In genomic region chr19:12884926-12885748, GRCh38 we compare ENCODE assay signal across 1 cellular context.
A peak's percentile ranks its signal among the peaks of the same experiment; 100 is the strongest.
TF ChIP-seq lines count a peak whose summit lies in the region.

No MANE protein-coding gene starts in this region.

TF ChIP-seq in WTC11, 78 proteins besides CTCF, POLR2A, EP300 and RAD21 (continued from another document and continues in another):
- TF ChIP-seq, protein P1, sequence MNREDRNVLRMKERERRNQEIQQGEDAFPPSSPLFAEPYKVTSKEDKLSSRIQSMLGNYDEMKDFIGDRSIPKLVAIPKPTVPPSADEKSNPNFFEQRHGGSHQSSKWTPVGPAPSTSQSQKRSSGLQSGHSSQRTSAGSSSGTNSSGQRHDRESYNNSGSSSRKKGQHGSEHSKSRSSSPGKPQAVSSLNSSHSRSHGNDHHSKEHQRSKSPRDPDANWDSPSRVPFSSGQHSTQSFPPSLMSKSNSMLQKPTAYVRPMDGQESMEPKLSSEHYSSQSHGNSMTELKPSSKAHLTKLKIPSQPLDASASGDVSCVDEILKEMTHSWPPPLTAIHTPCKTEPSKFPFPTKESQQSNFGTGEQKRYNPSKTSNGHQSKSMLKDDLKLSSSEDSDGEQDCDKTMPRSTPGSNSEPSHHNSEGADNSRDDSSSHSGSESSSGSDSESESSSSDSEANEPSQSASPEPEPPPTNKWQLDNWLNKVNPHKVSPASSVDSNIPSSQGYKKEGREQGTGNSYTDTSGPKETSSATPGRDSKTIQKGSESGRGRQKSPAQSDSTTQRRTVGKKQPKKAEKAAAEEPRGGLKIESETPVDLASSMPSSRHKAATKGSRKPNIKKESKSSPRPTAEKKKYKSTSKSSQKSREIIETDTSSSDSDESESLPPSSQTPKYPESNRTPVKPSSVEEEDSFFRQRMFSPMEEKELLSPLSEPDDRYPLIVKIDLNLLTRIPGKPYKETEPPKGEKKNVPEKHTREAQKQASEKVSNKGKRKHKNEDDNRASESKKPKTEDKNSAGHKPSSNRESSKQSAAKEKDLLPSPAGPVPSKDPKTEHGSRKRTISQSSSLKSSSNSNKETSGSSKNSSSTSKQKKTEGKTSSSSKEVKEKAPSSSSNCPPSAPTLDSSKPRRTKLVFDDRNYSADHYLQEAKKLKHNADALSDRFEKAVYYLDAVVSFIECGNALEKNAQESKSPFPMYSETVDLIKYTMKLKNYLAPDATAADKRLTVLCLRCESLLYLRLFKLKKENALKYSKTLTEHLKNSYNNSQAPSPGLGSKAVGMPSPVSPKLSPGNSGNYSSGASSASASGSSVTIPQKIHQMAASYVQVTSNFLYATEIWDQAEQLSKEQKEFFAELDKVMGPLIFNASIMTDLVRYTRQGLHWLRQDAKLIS (CRISPR knock-in tag; IDR thresholded peaks at IDR 0.05; ENCODE audit: borderline replicate concordance) = no peak
- TF ChIP-seq IRF2 (CRISPR knock-in tag; IDR thresholded peaks at IDR 0.05; ENCODE audit: borderline replicate concordance, low read depth) (no peak), AR (CRISPR knock-in tag; IDR thresholded peaks at IDR 0.05) (no peak), HMGXB4 (CRISPR knock-in tag; IDR thresholded peaks at IDR 0.05) (peak; percentile 96), ZNF416 (CRISPR knock-in tag; IDR thresholded peaks at IDR 0.05) (0 out of 2 replicates have a peak, but pooled peaks have one; percentile 50), GABPB1 (CRISPR knock-in tag; IDR thresholded peaks at IDR 0.05) (peak; percentile 26; the same call in 1 of the 2 replicates), RORB (CRISPR knock-in tag; IDR thresholded peaks at IDR 0.05) (no peak), ZBTB21 (CRISPR knock-in tag; IDR thresholded peaks at IDR 0.05; ENCODE audit: borderline replicate concordance) (peak; percentile 83; the same call in 1 of the 2 replicates), CREB1 (CRISPR knock-in tag; IDR thresholded peaks at IDR 0.05) (0 out of 2 replicates have a peak, but pooled peaks have one; percentile 31), NR2C2 (CRISPR knock-in tag; IDR thresholded peaks at IDR 0.05) (0 out of 2 replicates have a peak, but pooled peaks have one; percentile 34), PRRX2 (CRISPR knock-in tag; IDR thresholded peaks at IDR 0.05) (no peak), SMAD4 (CRISPR knock-in tag; IDR thresholded peaks at IDR 0.05) (no peak), FOXJ3 (CRISPR knock-in tag; IDR thresholded peaks at IDR 0.05; ENCODE audit: borderline replicate concordance) (no peak), ZNF317 (CRISPR knock-in tag; IDR thresholded peaks at IDR 0.05; ENCODE audit: borderline replicate concordance, low read depth) (no peak), HMGA2 (CRISPR knock-in tag; IDR thresholded peaks at IDR 0.05) (no peak), ZNF232 (CRISPR knock-in tag; IDR thresholded peaks at IDR 0.05) (peak; percentile 96), ZSCAN18 (CRISPR knock-in tag; IDR thresholded peaks at IDR 0.05) (no peak), ZNF396 (CRISPR knock-in tag; IDR thresholded peaks at IDR 0.05; ENCODE audit: borderline replicate concordance) (no peak), ZNF121 (CRISPR knock-in tag; IDR thresholded peaks at IDR 0.05) (no peak), CREM (CRISPR knock-in tag; IDR thresholded peaks at IDR 0.05) (peak; percentile 49; the same call in 1 of the 2 replicates), ZNF671 (CRISPR knock-in tag; IDR thresholded peaks at IDR 0.05) (no peak), MAX (CRISPR knock-in tag; IDR thresholded peaks at IDR 0.05) (peak; percentile 98), ELF4 (CRISPR knock-in tag; IDR thresholded peaks at IDR 0.05; ENCODE audit: low read depth) (no peak), ATF1 (CRISPR knock-in tag; IDR thresholded peaks at IDR 0.05) (no peak), EMX1 (CRISPR knock-in tag; IDR thresholded peaks at IDR 0.05) (no peak), FOXK1 (CRISPR knock-in tag; IDR thresholded peaks at IDR 0.05) (peak; percentile 96), NR1H2 (CRISPR knock-in tag; IDR thresholded peaks at IDR 0.05) (no peak), CDX4 (CRISPR knock-in tag; IDR thresholded peaks at IDR 0.05; ENCODE audit: borderline replicate concordance) (no peak)
- TF ChIP-seq, protein P2, sequence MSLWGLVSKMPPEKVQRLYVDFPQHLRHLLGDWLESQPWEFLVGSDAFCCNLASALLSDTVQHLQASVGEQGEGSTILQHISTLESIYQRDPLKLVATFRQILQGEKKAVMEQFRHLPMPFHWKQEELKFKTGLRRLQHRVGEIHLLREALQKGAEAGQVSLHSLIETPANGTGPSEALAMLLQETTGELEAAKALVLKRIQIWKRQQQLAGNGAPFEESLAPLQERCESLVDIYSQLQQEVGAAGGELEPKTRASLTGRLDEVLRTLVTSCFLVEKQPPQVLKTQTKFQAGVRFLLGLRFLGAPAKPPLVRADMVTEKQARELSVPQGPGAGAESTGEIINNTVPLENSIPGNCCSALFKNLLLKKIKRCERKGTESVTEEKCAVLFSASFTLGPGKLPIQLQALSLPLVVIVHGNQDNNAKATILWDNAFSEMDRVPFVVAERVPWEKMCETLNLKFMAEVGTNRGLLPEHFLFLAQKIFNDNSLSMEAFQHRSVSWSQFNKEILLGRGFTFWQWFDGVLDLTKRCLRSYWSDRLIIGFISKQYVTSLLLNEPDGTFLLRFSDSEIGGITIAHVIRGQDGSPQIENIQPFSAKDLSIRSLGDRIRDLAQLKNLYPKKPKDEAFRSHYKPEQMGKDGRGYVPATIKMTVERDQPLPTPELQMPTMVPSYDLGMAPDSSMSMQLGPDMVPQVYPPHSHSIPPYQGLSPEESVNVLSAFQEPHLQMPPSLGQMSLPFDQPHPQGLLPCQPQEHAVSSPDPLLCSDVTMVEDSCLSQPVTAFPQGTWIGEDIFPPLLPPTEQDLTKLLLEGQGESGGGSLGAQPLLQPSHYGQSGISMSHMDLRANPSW (CRISPR knock-in tag; conservative IDR thresholded peaks at IDR 0.05; ENCODE audit: low read depth) = no peak
- TF ChIP-seq, protein P3, sequence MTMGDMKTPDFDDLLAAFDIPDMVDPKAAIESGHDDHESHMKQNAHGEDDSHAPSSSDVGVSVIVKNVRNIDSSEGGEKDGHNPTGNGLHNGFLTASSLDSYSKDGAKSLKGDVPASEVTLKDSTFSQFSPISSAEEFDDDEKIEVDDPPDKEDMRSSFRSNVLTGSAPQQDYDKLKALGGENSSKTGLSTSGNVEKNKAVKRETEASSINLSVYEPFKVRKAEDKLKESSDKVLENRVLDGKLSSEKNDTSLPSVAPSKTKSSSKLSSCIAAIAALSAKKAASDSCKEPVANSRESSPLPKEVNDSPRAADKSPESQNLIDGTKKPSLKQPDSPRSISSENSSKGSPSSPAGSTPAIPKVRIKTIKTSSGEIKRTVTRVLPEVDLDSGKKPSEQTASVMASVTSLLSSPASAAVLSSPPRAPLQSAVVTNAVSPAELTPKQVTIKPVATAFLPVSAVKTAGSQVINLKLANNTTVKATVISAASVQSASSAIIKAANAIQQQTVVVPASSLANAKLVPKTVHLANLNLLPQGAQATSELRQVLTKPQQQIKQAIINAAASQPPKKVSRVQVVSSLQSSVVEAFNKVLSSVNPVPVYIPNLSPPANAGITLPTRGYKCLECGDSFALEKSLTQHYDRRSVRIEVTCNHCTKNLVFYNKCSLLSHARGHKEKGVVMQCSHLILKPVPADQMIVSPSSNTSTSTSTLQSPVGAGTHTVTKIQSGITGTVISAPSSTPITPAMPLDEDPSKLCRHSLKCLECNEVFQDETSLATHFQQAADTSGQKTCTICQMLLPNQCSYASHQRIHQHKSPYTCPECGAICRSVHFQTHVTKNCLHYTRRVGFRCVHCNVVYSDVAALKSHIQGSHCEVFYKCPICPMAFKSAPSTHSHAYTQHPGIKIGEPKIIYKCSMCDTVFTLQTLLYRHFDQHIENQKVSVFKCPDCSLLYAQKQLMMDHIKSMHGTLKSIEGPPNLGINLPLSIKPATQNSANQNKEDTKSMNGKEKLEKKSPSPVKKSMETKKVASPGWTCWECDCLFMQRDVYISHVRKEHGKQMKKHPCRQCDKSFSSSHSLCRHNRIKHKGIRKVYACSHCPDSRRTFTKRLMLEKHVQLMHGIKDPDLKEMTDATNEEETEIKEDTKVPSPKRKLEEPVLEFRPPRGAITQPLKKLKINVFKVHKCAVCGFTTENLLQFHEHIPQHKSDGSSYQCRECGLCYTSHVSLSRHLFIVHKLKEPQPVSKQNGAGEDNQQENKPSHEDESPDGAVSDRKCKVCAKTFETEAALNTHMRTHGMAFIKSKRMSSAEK (CRISPR knock-in tag; IDR thresholded peaks at IDR 0.05; ENCODE audit: borderline replicate concordance) = no peak
- TF ChIP-seq, protein P4, sequence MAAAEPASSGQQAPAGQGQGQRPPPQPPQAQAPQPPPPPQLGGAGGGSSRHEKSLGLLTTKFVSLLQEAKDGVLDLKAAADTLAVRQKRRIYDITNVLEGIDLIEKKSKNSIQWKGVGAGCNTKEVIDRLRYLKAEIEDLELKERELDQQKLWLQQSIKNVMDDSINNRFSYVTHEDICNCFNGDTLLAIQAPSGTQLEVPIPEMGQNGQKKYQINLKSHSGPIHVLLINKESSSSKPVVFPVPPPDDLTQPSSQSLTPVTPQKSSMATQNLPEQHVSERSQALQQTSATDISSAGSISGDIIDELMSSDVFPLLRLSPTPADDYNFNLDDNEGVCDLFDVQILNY (CRISPR knock-in tag; IDR thresholded peaks at IDR 0.05) = peak; percentile 90
- TF ChIP-seq, protein P5, sequence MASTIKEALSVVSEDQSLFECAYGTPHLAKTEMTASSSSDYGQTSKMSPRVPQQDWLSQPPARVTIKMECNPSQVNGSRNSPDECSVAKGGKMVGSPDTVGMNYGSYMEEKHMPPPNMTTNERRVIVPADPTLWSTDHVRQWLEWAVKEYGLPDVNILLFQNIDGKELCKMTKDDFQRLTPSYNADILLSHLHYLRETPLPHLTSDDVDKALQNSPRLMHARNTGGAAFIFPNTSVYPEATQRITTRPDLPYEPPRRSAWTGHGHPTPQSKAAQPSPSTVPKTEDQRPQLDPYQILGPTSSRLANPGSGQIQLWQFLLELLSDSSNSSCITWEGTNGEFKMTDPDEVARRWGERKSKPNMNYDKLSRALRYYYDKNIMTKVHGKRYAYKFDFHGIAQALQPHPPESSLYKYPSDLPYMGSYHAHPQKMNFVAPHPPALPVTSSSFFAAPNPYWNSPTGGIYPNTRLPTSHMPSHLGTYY (CRISPR knock-in tag; IDR thresholded peaks at IDR 0.05) = 0 out of 2 replicates have a peak, but pooled peaks have one; percentile 61
- TF ChIP-seq, protein P6, sequence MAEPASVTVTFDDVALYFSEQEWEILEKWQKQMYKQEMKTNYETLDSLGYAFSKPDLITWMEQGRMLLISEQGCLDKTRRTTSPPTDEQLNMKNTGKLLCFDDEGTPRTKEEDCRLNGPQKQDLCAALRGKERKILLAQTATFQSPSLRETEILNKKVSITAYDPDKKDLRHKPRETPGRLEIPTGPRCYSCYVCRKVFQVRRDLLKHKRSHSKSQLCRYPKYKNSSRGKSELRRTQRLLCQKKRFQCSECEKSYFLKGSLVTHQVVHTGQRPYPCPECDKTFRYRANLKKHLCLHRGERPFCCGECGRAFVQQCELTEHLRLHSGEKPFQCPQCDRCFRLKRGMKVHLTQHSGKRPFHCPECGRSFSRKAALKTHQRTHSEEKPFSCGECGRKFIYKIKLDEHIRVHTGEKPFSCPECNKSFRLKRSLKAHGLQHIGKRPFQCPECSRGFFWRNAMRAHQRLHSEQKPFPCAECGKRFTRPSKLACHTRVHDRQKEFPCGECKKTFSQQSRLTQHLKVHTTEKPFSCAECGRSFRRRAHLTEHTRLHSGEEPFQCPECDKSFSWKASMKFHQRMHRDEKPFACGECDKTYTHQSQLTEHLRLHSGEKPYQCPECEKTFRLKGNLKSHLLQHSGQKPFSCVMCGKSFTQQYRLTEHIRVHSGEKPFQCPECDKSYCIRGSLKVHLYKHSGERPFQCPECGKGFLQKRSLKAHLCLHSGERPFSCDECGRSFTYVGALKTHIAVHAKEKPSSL (CRISPR knock-in tag; conservative IDR thresholded peaks at IDR 0.05) = no peak
